8 cellular contexts compared by ENCODE assay signal in the genomic region with DNA sequence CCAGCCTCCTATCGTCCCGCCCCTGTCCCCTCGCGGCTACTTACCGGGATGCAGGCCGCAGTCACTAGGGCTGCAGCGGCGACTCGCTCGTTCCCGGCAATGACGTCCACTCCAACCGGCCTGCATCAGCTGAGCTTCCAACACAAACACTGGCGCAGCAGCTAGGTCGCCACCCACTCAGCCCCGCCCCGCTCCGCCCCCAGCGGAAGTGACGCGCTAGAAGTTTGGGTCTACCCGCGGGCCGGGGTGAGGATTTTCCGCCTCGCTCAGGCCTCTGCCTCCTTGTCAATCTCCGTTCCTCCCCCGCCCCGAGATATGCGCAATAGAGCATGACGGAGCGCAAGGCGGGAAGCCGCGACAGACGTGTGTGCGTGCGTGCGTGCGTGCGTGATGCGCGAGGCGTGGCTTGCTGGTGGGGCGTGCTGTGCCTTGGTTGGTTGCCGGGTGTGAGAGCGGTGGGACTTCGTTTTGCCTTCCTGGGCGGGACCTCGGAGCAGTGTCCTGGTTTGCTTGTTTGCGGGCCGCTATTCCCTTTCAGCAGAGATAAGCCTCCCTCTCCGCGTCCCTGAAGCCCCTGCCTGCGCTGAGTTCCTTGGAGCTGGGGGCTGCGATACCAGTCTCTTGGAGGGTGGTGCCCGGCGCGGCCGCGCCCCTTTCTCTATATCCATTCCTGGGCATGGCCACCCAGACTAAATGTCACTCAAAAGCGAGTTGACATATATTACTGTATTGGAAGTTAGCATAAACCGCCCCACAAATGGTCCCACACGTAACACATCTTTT. TPM values are rescaled to one million over a fixed set of nuclear protein-coding genes. Genes with fewer than 3 reads are reported as not detected.
DNase-seq lines count a peak whose midpoint lies in the region; ATAC-seq, FAIRE-seq and TF ChIP-seq lines count a peak whose summit lies in the region.

A gene with protein sequence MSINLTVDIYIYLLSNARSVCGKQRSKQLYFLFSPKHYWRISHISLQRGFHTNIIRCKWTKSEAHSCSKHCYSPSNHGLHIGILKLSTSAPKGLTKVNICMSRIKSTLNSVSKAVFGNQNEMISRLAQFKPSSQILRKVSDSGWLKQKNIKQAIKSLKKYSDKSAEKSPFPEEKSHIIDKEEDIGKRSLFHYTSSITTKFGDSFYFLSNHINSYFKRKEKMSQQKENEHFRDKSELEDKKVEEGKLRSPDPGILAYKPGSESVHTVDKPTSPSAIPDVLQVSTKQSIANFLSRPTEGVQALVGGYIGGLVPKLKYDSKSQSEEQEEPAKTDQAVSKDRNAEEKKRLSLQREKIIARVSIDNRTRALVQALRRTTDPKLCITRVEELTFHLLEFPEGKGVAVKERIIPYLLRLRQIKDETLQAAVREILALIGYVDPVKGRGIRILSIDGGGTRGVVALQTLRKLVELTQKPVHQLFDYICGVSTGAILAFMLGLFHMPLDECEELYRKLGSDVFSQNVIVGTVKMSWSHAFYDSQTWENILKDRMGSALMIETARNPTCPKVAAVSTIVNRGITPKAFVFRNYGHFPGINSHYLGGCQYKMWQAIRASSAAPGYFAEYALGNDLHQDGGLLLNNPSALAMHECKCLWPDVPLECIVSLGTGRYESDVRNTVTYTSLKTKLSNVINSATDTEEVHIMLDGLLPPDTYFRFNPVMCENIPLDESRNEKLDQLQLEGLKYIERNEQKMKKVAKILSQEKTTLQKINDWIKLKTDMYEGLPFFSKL (minus strand): TSS at position 151 of the 783 bp plus-strand sequence. CDS start 10,644 bp downstream, outside the sequence.

- peak; percentile 89 for ATAC-seq in HG03442 (IDR thresholded peaks at IDR 0.05; ENCODE audit: unreplicated experiment)
- peak; percentile 92 for ATAC-seq in activated CD4-positive, alpha-beta T cell treated with anti-CD3 and anti-CD28 coated beads for 36 hours

- POLR2A ChIA-PET in activated CD4-positive, alpha-beta T cell treated with anti-CD3 and anti-CD28 coated beads for 36 hours (lab: Charles Lee): interaction anchor here (0.8 to 3.2 kb wide), 4 partner anchors 9 to 45 kb away, joined by 3 to 25 read pairs (median 4); partner anchors contain the start of genes DNAJB9 and THAP5

- intact Hi-C loops in activated CD4-positive, alpha-beta T cell treated with anti-CD3 and anti-CD28 coated beads for 36 hours (cut with DNase I, micrococcal nuclease): loop anchor here (1.0 to 5.0 kb wide), 4 partner anchors 43 to 1357 kb away; partner anchors contain the start of genes DNAJB9 (in 2 of the 2), THAP5 (in 2 of the 2), COG5 (in 1 of the 2) and DUS4L (in 1 of the 2)
- intact Hi-C loops in kidney (cut with DNase I): no loop called here

- TF ChIP-seq CTCF in choroid plexus epithelial cell (conservative IDR thresholded peaks at IDR 0.05; ENCODE audit: low read depth, low read length) (no peak), kidney (IDR thresholded peaks at IDR 0.05; ENCODE audit: borderline replicate concordance, extremely low read depth, insufficient read depth) (no peak)

- peaks cover 9 to 12% of the 10 kb centered on the region in 2 donors for H3K4me1 ChIP-seq in kidney (ENCODE audit: control insufficient read depth in 1 of 2, insufficient read depth in 1 of 2, low read depth in 1 of 2, low read length in 2 of 2)

- peak within 1 kb of the TSS; percentile 96 for H3K27ac Mint-ChIP-seq in activated CD4-positive, alpha-beta T cell treated with anti-CD3 and anti-CD28 coated beads for 36 hours

- no peaks in the 10 kb centered on the region for H3K9me3 Mint-ChIP-seq in activated CD4-positive, alpha-beta T cell treated with anti-CD3 and anti-CD28 coated beads for 36 hours (ENCODE audit: low read depth)

- peak within 1 kb of the TSS; percentile 96 to 98 for H3K27ac ChIP-seq in kidney (ENCODE audit: low read depth in 2 of 2, low read length in 2 of 2)

- H3K9ac ChIP-seq in kidney (ENCODE audit: low read length in 2 of 2): peak within 1 kb of the TSS; percentile 85 to 98

- no peaks in the 10 kb centered on the region for H3K9me3 ChIP-seq in kidney (ENCODE audit: control insufficient read depth in 1 of 2, low read length in 2 of 2)

- CTCF ChIA-PET in activated CD4-positive, alpha-beta T cell treated with anti-CD3 and anti-CD28 coated beads for 36 hours (lab: Charles Lee): interaction anchor here (0.9 to 2.2 kb wide), 6 partner anchors 9 to 259 kb away, joined by 3 to 11 read pairs (median 3); partner anchors contain the start of genes DNAJB9 and THAP5

- H3K36me3 ChIP-seq in kidney (ENCODE audit: control insufficient read depth in 1 of 2, insufficient read depth in 2 of 2, low read length in 2 of 2): no peaks in the 10 kb centered on the region

- DNase-seq in Ammon's horn (ENCODE audit: low spot score) (peak; percentile 100), GM19238 (ENCODE audit: insufficient read length, low spot score) (peak; percentile 81), NCI-H524 (lab: John Stamatoyannopoulos, UW) (peak; percentile 98 to 99), choroid plexus epithelial cell (ENCODE audit: low read depth) (peak; percentile 100), kidney (peak; percentile 100)
- peak; percentile 100 for DNase-seq in activated CD4-positive, alpha-beta T cell treated with anti-CD3 and anti-CD28 coated beads for 36 hours
- DNase-seq in stimulated activated CD4-positive, alpha-beta T cell treated with anti-CD3 and anti-CD28 coated beads, Interleukin-15, amount 100 ng/mL, for 24 hours: peak; percentile 100

- H3K4me3 ChIP-seq in choroid plexus epithelial cell (ENCODE audit: low read depth, low read length) (peak within 1 kb of the TSS; percentile 92), kidney (ENCODE audit: low read length in 2 of 2) (peak within 1 kb of the TSS; percentile 90 to 98)

- peaks cover 37% of the 10 kb centered on the region for H3K4me1 Mint-ChIP-seq in activated CD4-positive, alpha-beta T cell treated with anti-CD3 and anti-CD28 coated beads for 36 hours

- H3K4me3 Mint-ChIP-seq in activated CD4-positive, alpha-beta T cell treated with anti-CD3 and anti-CD28 coated beads for 36 hours: peak within 1 kb of the TSS; percentile 91

- peak; percentile 98 for FAIRE-seq in kidney (lab: Jason Lieb, UNC)

- peaks cover 5% of the 10 kb centered on the region for H3K36me3 Mint-ChIP-seq in activated CD4-positive, alpha-beta T cell treated with anti-CD3 and anti-CD28 coated beads for 36 hours (ENCODE audit: low read depth)

- H3K27me3 Mint-ChIP-seq in activated CD4-positive, alpha-beta T cell treated with anti-CD3 and anti-CD28 coated beads for 36 hours: peaks cover 2% of the 10 kb centered on the region

RNA-seq across cellular contexts. Expression of the gene that starts here (rescaled TPM):
- 10 to 100 TPM; 14.2 to 18.4 TPM for total RNA-seq in activated CD4-positive, alpha-beta T cell treated with anti-CD3 and anti-CD28 coated beads for 36 hours
- total RNA-seq in kidney: 33.9 TPM
- 17.7 TPM for polyA plus RNA-seq in kidney (ENCODE audit: insufficient read depth, low read depth, low replicate concordance)

Comparison
In these comparisons a context has a peak if more than half of its experiments do, and no peak if none do; other contexts are left out.
1. Peak in every context shown above with its lines: DNase-seq, ATAC-seq, H3K4me3 ChIP-seq and H3K27ac ChIP-seq.